Comparison of ENCODE assay signal across 8 cellular contexts in the genomic region with DNA sequence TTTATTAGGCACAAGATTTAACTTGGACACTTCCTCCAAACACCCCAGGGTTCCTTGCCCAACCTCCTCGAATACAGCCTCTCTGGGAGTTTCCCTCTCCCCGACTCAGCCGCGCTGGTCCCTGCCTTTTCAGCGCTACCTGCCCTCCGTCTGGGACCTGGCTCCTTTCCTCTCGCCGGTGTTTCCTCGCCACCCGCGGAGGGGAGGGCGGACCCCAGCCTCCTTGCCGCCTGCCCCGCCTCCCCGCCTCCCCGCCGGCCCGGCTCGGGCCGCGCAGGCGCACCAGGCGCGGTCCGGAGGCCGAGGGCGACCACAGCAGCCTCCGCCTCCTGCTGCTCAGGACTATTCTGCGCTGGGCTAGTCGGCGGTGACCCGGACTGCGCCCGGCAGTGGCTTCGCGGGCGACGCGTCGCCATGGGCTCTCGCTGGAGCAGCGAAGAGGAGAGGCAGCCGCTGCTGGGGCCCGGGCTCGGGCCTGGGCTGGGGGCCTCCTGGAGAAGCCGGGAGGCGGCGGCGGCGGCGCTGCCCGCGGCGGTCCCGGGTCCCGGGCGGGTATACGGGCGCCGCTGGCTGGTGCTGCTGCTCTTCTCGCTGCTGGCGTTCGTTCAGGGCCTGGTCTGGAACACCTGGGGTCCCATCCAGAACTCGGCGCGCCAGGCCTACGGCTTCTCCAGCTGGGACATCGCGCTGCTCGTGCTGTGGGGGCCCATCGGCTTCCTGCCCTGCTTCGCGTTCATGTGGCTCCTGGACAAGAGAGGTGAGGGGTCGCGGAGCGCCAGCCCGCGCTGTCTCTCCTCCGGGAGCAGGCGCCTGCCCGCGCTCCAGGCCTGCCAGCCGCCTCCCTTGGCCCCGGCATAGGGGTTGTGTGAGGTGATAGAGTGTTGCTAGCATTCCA. TPM values are rescaled to one million over a fixed set of nuclear protein-coding genes. Genes with fewer than 3 reads are reported as not detected.
DNase-seq lines count a peak whose midpoint lies in the region; ATAC-seq and TF ChIP-seq lines count a peak whose summit lies in the region.

A gene with protein sequence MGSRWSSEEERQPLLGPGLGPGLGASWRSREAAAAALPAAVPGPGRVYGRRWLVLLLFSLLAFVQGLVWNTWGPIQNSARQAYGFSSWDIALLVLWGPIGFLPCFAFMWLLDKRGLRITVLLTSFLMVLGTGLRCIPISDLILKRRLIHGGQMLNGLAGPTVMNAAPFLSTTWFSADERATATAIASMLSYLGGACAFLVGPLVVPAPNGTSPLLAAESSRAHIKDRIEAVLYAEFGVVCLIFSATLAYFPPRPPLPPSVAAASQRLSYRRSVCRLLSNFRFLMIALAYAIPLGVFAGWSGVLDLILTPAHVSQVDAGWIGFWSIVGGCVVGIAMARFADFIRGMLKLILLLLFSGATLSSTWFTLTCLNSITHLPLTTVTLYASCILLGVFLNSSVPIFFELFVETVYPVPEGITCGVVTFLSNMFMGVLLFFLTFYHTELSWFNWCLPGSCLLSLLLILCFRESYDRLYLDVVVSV (plus strand): TSS at position 291 of the 895 bp plus-strand sequence. CDS start 124 bp downstream, at position 415.

- peak within 1 kb of the TSS; percentile 96 for H3K27ac ChIP-seq in caudate nucleus (ENCODE audit: low read depth, low read length)

- H3K4me3 ChIP-seq in kidney epithelial cell (ENCODE audit: low read depth, low read length), result peak within 1 kb of the TSS; percentile 78

- DNase-seq in T-helper 1 cell (peak; percentile 60 to 70 (median 61)), caudate nucleus (lab: John Stamatoyannopoulos, UW) (no peak), kidney epithelial cell (ENCODE audit: low read depth) (peak; percentile 31), SW 1271 (lab: John Stamatoyannopoulos, UW) (no peak), hippocampal formation (lab: John Stamatoyannopoulos, UW) (no peak)
- peak; percentile 33 to 63 for DNase-seq in stimulated activated CD4-positive, alpha-beta T cell treated with anti-CD3 and anti-CD28 coated beads, Interleukin-1b, Interleukin-23, amount 100 ng/mL, for 4 hours (ENCODE audit: low read depth in 2 of 2)

- H3K27me3 ChIP-seq in kidney epithelial cell (ENCODE audit: control insufficient read depth, insufficient read depth, low read length), result no peaks in the 10 kb centered on the region

- H3K36me3 ChIP-seq in kidney epithelial cell (ENCODE audit: control insufficient read depth, insufficient read depth, low read length), result no peaks in the 10 kb centered on the region

- no peak for TF ChIP-seq CTCF in kidney epithelial cell (IDR thresholded peaks at IDR 0.05; ENCODE audit: insufficient read depth, low read length, poor library complexity, severe bottlenecking)

- ATAC-seq in GM18867 (IDR thresholded peaks at IDR 0.05; ENCODE audit: unreplicated experiment), result peak; percentile 78
- ATAC-seq in HG03066 (IDR thresholded peaks at IDR 0.05; ENCODE audit: low read depth, unreplicated experiment), result peak; percentile 74

RNA-seq across cellular contexts. Expression of the gene that starts here (rescaled TPM):
- total RNA-seq in kidney epithelial cell, result 17.2 and 24.7 TPM in 2 replicates

Comparison
In these comparisons a context has a peak if more than half of its experiments do, and no peak if none do; other contexts are left out.
1. DNase-seq: peak in T-helper 1 cell (5 of 5), kidney epithelial cell (single experiment) and stimulated activated CD4-positive, alpha-beta T cell treated with anti-CD3 and anti-CD28 coated beads, Interleukin-1b, Interleukin-23, amount 100 ng/mL, for 4 hours (2 of 2); none in caudate nucleus (0 of 61), SW 1271 (0 of 2) and hippocampal formation (0 of 2).